3 cellular contexts compared by ENCODE assay signal in the genomic region with DNA sequence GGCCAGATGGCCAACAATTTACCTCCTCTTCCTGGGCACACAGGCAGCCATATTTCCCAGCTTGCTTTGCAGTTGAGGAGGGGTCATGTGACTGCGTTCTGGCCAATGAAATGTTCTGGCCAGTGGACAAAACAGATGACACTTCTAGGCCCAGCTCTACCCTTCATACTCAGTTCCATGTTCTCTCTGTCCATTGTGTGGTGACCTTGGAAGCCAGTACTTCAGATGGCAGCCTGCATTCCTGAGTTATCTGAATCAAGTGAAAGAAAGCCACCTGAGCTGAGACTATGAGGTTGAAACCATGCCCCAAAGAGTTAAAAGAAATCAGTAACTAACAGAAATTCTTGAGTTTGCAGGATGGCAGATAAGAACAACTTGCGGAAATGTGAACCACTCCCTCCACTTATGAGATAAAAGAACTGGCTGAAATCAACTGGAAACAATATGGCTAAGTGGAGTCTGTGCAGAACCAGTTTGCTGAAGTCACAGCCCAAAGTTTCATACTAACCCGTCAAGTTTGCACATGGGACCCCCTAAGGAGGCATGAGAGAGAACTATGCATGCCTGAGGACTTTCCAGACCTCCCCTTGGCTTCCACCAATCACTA.
TF ChIP-seq lines count a peak whose summit lies in the region.

No MANE protein-coding gene starts in this region.

TF ChIP-seq in SK-N-SH, 30 proteins besides CTCF, POLR2A, EP300 and RAD21:
- TF ChIP-seq, protein P1, sequence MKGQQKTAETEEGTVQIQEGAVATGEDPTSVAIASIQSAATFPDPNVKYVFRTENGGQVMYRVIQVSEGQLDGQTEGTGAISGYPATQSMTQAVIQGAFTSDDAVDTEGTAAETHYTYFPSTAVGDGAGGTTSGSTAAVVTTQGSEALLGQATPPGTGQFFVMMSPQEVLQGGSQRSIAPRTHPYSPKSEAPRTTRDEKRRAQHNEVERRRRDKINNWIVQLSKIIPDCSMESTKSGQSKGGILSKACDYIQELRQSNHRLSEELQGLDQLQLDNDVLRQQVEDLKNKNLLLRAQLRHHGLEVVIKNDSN (IDR thresholded peaks at IDR 0.05; ENCODE audit: borderline replicate concordance, low read depth), result 0 out of 2 replicates have a peak, but pooled peaks have one; percentile 44
- no peak for TF ChIP-seq NFIC (IDR thresholded peaks at IDR 0.05; ENCODE audit: borderline replicate concordance)
- TF ChIP-seq YY1 (IDR thresholded peaks at IDR 0.05; ENCODE audit: low read depth), result no peak

TF ChIP-seq in SK-N-SH treated with all-trans-retinoic acid at 6 μM for 48 hours, 23 proteins besides CTCF, POLR2A, EP300 and RAD21:
- TF ChIP-seq ISL1 (CRISPR knock-in tag; IDR thresholded peaks at IDR 0.05), result no peak
- TF ChIP-seq OSR1 (CRISPR knock-in tag; IDR thresholded peaks at IDR 0.05), result no peak
- no peak for TF ChIP-seq ZNF8 (CRISPR knock-in tag; IDR thresholded peaks at IDR 0.05)
- no peak for TF ChIP-seq CSDC2 (CRISPR knock-in tag; IDR thresholded peaks at IDR 0.05)
- TF ChIP-seq, protein P2, sequence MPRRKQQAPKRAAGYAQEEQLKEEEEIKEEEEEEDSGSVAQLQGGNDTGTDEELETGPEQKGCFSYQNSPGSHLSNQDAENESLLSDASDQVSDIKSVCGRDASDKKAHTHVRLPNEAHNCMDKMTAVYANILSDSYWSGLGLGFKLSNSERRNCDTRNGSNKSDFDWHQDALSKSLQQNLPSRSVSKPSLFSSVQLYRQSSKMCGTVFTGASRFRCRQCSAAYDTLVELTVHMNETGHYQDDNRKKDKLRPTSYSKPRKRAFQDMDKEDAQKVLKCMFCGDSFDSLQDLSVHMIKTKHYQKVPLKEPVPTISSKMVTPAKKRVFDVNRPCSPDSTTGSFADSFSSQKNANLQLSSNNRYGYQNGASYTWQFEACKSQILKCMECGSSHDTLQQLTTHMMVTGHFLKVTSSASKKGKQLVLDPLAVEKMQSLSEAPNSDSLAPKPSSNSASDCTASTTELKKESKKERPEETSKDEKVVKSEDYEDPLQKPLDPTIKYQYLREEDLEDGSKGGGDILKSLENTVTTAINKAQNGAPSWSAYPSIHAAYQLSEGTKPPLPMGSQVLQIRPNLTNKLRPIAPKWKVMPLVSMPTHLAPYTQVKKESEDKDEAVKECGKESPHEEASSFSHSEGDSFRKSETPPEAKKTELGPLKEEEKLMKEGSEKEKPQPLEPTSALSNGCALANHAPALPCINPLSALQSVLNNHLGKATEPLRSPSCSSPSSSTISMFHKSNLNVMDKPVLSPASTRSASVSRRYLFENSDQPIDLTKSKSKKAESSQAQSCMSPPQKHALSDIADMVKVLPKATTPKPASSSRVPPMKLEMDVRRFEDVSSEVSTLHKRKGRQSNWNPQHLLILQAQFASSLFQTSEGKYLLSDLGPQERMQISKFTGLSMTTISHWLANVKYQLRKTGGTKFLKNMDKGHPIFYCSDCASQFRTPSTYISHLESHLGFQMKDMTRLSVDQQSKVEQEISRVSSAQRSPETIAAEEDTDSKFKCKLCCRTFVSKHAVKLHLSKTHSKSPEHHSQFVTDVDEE (CRISPR knock-in tag; IDR thresholded peaks at IDR 0.05), result no peak
- TF ChIP-seq ZFP30 (CRISPR knock-in tag; IDR thresholded peaks at IDR 0.05), result no peak
- no peak for TF ChIP-seq GLIS3 (CRISPR knock-in tag; IDR thresholded peaks at IDR 0.05)
- TF ChIP-seq, protein P3, sequence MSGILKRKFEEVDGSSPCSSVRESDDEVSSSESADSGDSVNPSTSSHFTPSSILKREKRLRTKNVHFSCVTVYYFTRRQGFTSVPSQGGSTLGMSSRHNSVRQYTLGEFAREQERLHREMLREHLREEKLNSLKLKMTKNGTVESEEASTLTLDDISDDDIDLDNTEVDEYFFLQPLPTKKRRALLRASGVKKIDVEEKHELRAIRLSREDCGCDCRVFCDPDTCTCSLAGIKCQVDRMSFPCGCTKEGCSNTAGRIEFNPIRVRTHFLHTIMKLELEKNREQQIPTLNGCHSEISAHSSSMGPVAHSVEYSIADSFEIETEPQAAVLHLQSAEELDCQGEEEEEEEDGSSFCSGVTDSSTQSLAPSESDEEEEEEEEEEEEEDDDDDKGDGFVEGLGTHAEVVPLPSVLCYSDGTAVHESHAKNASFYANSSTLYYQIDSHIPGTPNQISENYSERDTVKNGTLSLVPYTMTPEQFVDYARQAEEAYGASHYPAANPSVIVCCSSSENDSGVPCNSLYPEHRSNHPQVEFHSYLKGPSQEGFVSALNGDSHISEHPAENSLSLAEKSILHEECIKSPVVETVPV (CRISPR knock-in tag; IDR thresholded peaks at IDR 0.05), result no peak
- no peak for TF ChIP-seq ZC3H10 (CRISPR knock-in tag; IDR thresholded peaks at IDR 0.05)
TF ChIP-seq in SK-N-SH treated with all-trans-retinoic acid at 6 μM for 48 hours: peak in this region for 0.

TF ChIP-seq in K562, 482 proteins besides CTCF, POLR2A, EP300 and RAD21 (continues in another document):
- no peak for TF ChIP-seq KDM4B (IDR thresholded peaks at IDR 0.05; ENCODE audit: borderline replicate concordance in 2 of 2, low read depth in 1 of 2)
- no peak for TF ChIP-seq ZFPM2 (CRISPR knock-in tag; IDR thresholded peaks at IDR 0.05)
- TF ChIP-seq, protein P4, sequence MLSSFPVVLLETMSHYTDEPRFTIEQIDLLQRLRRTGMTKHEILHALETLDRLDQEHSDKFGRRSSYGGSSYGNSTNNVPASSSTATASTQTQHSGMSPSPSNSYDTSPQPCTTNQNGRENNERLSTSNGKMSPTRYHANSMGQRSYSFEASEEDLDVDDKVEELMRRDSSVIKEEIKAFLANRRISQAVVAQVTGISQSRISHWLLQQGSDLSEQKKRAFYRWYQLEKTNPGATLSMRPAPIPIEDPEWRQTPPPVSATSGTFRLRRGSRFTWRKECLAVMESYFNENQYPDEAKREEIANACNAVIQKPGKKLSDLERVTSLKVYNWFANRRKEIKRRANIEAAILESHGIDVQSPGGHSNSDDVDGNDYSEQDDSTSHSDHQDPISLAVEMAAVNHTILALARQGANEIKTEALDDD (IDR thresholded peaks at IDR 0.05), result 0 out of 2 replicates have a peak, but pooled peaks have one; percentile 54
- TF ChIP-seq, protein P5, sequence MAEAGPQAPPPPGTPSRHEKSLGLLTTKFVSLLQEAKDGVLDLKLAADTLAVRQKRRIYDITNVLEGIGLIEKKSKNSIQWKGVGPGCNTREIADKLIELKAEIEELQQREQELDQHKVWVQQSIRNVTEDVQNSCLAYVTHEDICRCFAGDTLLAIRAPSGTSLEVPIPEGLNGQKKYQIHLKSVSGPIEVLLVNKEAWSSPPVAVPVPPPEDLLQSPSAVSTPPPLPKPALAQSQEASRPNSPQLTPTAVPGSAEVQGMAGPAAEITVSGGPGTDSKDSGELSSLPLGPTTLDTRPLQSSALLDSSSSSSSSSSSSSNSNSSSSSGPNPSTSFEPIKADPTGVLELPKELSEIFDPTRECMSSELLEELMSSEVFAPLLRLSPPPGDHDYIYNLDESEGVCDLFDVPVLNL (CRISPR knock-in tag; IDR thresholded peaks at IDR 0.05; ENCODE audit: low read depth), result no peak
- TF ChIP-seq, protein P6, sequence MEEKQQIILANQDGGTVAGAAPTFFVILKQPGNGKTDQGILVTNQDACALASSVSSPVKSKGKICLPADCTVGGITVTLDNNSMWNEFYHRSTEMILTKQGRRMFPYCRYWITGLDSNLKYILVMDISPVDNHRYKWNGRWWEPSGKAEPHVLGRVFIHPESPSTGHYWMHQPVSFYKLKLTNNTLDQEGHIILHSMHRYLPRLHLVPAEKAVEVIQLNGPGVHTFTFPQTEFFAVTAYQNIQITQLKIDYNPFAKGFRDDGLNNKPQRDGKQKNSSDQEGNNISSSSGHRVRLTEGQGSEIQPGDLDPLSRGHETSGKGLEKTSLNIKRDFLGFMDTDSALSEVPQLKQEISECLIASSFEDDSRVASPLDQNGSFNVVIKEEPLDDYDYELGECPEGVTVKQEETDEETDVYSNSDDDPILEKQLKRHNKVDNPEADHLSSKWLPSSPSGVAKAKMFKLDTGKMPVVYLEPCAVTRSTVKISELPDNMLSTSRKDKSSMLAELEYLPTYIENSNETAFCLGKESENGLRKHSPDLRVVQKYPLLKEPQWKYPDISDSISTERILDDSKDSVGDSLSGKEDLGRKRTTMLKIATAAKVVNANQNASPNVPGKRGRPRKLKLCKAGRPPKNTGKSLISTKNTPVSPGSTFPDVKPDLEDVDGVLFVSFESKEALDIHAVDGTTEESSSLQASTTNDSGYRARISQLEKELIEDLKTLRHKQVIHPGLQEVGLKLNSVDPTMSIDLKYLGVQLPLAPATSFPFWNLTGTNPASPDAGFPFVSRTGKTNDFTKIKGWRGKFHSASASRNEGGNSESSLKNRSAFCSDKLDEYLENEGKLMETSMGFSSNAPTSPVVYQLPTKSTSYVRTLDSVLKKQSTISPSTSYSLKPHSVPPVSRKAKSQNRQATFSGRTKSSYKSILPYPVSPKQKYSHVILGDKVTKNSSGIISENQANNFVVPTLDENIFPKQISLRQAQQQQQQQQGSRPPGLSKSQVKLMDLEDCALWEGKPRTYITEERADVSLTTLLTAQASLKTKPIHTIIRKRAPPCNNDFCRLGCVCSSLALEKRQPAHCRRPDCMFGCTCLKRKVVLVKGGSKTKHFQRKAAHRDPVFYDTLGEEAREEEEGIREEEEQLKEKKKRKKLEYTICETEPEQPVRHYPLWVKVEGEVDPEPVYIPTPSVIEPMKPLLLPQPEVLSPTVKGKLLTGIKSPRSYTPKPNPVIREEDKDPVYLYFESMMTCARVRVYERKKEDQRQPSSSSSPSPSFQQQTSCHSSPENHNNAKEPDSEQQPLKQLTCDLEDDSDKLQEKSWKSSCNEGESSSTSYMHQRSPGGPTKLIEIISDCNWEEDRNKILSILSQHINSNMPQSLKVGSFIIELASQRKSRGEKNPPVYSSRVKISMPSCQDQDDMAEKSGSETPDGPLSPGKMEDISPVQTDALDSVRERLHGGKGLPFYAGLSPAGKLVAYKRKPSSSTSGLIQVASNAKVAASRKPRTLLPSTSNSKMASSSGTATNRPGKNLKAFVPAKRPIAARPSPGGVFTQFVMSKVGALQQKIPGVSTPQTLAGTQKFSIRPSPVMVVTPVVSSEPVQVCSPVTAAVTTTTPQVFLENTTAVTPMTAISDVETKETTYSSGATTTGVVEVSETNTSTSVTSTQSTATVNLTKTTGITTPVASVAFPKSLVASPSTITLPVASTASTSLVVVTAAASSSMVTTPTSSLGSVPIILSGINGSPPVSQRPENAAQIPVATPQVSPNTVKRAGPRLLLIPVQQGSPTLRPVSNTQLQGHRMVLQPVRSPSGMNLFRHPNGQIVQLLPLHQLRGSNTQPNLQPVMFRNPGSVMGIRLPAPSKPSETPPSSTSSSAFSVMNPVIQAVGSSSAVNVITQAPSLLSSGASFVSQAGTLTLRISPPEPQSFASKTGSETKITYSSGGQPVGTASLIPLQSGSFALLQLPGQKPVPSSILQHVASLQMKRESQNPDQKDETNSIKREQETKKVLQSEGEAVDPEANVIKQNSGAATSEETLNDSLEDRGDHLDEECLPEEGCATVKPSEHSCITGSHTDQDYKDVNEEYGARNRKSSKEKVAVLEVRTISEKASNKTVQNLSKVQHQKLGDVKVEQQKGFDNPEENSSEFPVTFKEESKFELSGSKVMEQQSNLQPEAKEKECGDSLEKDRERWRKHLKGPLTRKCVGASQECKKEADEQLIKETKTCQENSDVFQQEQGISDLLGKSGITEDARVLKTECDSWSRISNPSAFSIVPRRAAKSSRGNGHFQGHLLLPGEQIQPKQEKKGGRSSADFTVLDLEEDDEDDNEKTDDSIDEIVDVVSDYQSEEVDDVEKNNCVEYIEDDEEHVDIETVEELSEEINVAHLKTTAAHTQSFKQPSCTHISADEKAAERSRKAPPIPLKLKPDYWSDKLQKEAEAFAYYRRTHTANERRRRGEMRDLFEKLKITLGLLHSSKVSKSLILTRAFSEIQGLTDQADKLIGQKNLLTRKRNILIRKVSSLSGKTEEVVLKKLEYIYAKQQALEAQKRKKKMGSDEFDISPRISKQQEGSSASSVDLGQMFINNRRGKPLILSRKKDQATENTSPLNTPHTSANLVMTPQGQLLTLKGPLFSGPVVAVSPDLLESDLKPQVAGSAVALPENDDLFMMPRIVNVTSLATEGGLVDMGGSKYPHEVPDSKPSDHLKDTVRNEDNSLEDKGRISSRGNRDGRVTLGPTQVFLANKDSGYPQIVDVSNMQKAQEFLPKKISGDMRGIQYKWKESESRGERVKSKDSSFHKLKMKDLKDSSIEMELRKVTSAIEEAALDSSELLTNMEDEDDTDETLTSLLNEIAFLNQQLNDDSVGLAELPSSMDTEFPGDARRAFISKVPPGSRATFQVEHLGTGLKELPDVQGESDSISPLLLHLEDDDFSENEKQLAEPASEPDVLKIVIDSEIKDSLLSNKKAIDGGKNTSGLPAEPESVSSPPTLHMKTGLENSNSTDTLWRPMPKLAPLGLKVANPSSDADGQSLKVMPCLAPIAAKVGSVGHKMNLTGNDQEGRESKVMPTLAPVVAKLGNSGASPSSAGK (IDR thresholded peaks at IDR 0.05), result peak; percentile 72
- no peak for TF ChIP-seq ZNF696 (CRISPR knock-in tag; conservative IDR thresholded peaks at IDR 0.05)
- 0 out of 2 replicates have a peak, but pooled peaks have one; percentile 20 for TF ChIP-seq PTBP1 (IDR thresholded peaks at IDR 0.05; ENCODE audit: low read depth, low read length)
- no peak for TF ChIP-seq SNIP1 (IDR thresholded peaks at IDR 0.05; ENCODE audit: low read depth)
- TF ChIP-seq, protein P7, sequence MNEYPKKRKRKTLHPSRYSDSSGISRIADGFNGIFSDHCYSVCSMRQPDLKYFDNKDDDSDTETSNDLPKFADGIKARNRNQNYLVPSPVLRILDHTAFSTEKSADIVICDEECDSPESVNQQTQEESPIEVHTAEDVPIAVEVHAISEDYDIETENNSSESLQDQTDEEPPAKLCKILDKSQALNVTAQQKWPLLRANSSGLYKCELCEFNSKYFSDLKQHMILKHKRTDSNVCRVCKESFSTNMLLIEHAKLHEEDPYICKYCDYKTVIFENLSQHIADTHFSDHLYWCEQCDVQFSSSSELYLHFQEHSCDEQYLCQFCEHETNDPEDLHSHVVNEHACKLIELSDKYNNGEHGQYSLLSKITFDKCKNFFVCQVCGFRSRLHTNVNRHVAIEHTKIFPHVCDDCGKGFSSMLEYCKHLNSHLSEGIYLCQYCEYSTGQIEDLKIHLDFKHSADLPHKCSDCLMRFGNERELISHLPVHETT (CRISPR knock-in tag; conservative IDR thresholded peaks at IDR 0.05 in 1 of 2, IDR thresholded peaks at IDR 0.05 in 1 of 2), result peak in 1 of 2 experiments; percentile 88; a peak in 2 of 4 replicates
- peak; percentile 26 for TF ChIP-seq POLR2B (IDR thresholded peaks at IDR 0.05; ENCODE audit: low read depth, partially characterized antibody)
- no peak for TF ChIP-seq PRPF4 (IDR thresholded peaks at IDR 0.05; ENCODE audit: insufficient read depth, low read depth, low read length, poor library complexity, severe bottlenecking)
- no peak for TF ChIP-seq POLR2H (tag; IDR thresholded peaks at IDR 0.05; ENCODE audit: low read depth)
- TF ChIP-seq, protein P8, sequence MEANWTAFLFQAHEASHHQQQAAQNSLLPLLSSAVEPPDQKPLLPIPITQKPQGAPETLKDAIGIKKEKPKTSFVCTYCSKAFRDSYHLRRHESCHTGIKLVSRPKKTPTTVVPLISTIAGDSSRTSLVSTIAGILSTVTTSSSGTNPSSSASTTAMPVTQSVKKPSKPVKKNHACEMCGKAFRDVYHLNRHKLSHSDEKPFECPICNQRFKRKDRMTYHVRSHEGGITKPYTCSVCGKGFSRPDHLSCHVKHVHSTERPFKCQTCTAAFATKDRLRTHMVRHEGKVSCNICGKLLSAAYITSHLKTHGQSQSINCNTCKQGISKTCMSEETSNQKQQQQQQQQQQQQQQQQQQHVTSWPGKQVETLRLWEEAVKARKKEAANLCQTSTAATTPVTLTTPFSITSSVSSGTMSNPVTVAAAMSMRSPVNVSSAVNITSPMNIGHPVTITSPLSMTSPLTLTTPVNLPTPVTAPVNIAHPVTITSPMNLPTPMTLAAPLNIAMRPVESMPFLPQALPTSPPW (CRISPR knock-in tag; IDR thresholded peaks at IDR 0.05), result peak; percentile 76
- TF ChIP-seq ZNF707 (CRISPR knock-in tag; conservative IDR thresholded peaks at IDR 0.05), result no peak
- TF ChIP-seq RBM22 (IDR thresholded peaks at IDR 0.05; ENCODE audit: low read depth, low read length, poor library complexity, severe bottlenecking), result no peak
- TF ChIP-seq NBN (IDR thresholded peaks at IDR 0.05; ENCODE audit: low read depth), result peak; percentile 90
- TF ChIP-seq TAF7 (tag; IDR thresholded peaks at IDR 0.05), result no peak
- no peak for TF ChIP-seq KLF13 (tag; IDR thresholded peaks at IDR 0.05; ENCODE audit: borderline replicate concordance, low read depth)
- peak; percentile 71; the same call in 1 of the 2 replicates for TF ChIP-seq CREB1 (IDR thresholded peaks at IDR 0.05)
- no peak for TF ChIP-seq CREB1 (CRISPR knock-in tag; IDR thresholded peaks at IDR 0.05)
